Comparison of ENCODE assay signal across 1 cellular context in the genomic region with DNA sequence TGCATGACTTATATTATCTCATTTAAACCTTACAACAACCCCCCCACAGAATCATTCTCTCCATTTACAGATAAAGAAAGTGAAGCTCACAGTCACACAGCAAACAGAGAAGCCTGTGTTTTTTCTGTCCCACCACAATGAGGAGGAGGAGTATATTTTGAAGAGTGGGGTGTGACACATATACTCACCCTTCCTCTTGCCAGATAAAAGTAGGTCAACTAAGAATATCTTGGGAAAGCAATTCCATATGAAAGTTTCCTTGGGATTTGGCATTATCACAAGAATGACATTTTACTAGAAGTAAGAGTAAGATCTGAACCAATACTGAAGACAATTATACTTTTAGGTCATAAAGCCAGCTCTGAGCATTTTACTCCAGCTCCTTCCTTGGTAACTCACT.
TF ChIP-seq lines count a peak whose summit lies in the region.

No MANE protein-coding gene starts in this region.

TF ChIP-seq in IMR-90, 13 proteins besides CTCF, POLR2A, EP300 and RAD21:
- TF ChIP-seq, protein P1, sequence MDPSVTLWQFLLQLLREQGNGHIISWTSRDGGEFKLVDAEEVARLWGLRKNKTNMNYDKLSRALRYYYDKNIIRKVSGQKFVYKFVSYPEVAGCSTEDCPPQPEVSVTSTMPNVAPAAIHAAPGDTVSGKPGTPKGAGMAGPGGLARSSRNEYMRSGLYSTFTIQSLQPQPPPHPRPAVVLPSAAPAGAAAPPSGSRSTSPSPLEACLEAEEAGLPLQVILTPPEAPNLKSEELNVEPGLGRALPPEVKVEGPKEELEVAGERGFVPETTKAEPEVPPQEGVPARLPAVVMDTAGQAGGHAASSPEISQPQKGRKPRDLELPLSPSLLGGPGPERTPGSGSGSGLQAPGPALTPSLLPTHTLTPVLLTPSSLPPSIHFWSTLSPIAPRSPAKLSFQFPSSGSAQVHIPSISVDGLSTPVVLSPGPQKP (IDR thresholded peaks at IDR 0.05; ENCODE audit: borderline replicate concordance, low read depth, low read length) = no peak
- TF ChIP-seq CHD1 (IDR thresholded peaks at IDR 0.05; ENCODE audit: low read depth, low read length) (no peak), RCOR1 (IDR thresholded peaks at IDR 0.05; ENCODE audit: insufficient replicate concordance, low read length) (no peak), SMC3 (IDR thresholded peaks at IDR 0.05; ENCODE audit: low read depth, low read length) (no peak), RFX5 (IDR thresholded peaks at IDR 0.05; ENCODE audit: low read depth, low read length) (no peak)
